In the genomic region with DNA sequence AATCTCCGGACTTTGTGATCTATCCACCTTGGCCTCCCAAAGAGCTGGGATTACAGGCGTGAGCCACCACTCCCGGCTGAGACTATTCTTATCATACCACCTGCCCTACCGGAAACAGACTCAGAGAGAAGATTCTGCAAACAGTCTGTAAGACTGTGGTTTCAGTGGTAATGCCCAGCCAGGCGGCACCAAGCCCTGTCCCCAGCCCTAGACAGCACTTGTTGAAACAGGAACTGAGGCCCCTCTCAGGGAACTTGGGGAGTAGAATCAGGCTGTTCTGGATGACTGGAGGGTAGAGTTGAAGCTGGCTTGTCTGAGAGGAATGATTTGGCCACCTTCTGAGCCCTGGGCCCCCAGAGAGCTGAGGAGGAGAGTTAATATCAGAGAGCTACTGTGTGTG, we compare ENCODE assay signal across 11 cellular contexts. TPM values are rescaled to one million over a fixed set of nuclear protein-coding genes. Genes with fewer than 3 reads are reported as not detected.
DNase-seq lines count a peak whose midpoint lies in the region; ATAC-seq, FAIRE-seq and TF ChIP-seq lines count a peak whose summit lies in the region.
"Had no signal": no experiment of that assay in that cellular context is flagged by ENCODE, and none has a peak within 500 bp of the region (broad histone marks: within the 10 kb centered on the region; RNA-seq: fewer than 3 reads in every experiment).

No MANE protein-coding gene starts in this region.

- H3K9me3 ChIP-seq in hepatocyte (ENCODE audit: low read depth), result no peaks in the 10 kb centered on the region
- no peaks in the 10 kb centered on the region for H3K9me3 ChIP-seq in PC-9 (ENCODE audit: insufficient read depth, low read depth)
- H3K9me3 ChIP-seq: esophagus squamous epithelium had no signal

- H3K9me2 ChIP-seq in hepatocyte (replicated peaks; ENCODE audit: insufficient read depth), result no peaks in the 10 kb centered on the region
- no peaks in the 10 kb centered on the region for H3K9me2 ChIP-seq in PC-9 (ENCODE audit: insufficient read depth)

- ATAC-seq in GM19397 (IDR thresholded peaks at IDR 0.05; ENCODE audit: unreplicated experiment) (peak; percentile 94), HG03280 (IDR thresholded peaks at IDR 0.05; ENCODE audit: unreplicated experiment) (peak; percentile 82)

- TF ChIP-seq CTCF in hepatocyte (IDR thresholded peaks at IDR 0.05; ENCODE audit: poor library complexity), result no peak
- no peak for TF ChIP-seq CTCF in PC-9 (conservative IDR thresholded peaks at IDR 0.05)

- H3K4me3 ChIP-seq in hepatocyte (no peak overlapping the region), PC-9 (no peak overlapping the region)
- H3K4me3 ChIP-seq: esophagus squamous epithelium, SK-N-MC had no signal

- H3K4me2 ChIP-seq in hepatocyte (no peak overlapping the region), PC-9 (no peak overlapping the region)

- peaks cover 5% of the 10 kb centered on the region for H3K4me1 ChIP-seq in hepatocyte (ENCODE audit: insufficient read depth)
- H3K4me1 ChIP-seq in PC-9 (replicated peaks; ENCODE audit: insufficient read depth), result no peaks in the 10 kb centered on the region

- DNase-seq in Ammon's horn (ENCODE audit: low spot score), result peak; percentile 25
- DNase-seq in UCSD-AML1 (lab: John Stamatoyannopoulos, UW; ENCODE audit: unreplicated experiment), result peak; percentile 34
- DNase-seq in HTR-8/SVneo (ENCODE audit: insufficient read length, low spot score), result no peak
- no peak for DNase-seq in hepatocyte (ENCODE audit: low spot score)
- DNase-seq in PC-9, result no peak
- DNase-seq in stimulated activated naive CD4-positive, alpha-beta T cell (lab: John Stamatoyannopoulos, UW), result no peak
- DNase-seq: CD8-positive, alpha-beta memory T cell; esophagus squamous epithelium had no signal

- H2AFZ ChIP-seq in hepatocyte, result no peak overlapping the region
- H2AFZ ChIP-seq in PC-9, result no peak overlapping the region

- BruUV-seq in PC-9 (replicated peaks; lab: Mats Ljungman, UMichigan), result no TSS peak

- CTCF ChIA-PET in PC-9 (lab: Charles Lee), result no interaction called here

- POLR2A ChIA-PET in PC-9 (lab: Charles Lee; ENCODE audit: unreplicated experiment), result no interaction called here

- 90% methylated on average over 5 of the region's 5 CpGs for WGBS in hepatocyte (ENCODE audit: low lambda C conversion rate, missing lambda C conversion rate)

- H3K27me3 ChIP-seq in hepatocyte (peaks cover 29% of the 10 kb centered on the region), PC-9 (ENCODE audit: insufficient read depth, low read depth) (no peaks in the 10 kb centered on the region)

- intact Hi-C loops in PC-9 (cut with micrococcal nuclease; ENCODE audit: unreplicated experiment), result no loop called here

- H3K79me2 ChIP-seq in hepatocyte (no peaks in the 10 kb centered on the region), PC-9 (ENCODE audit: low read depth) (no peaks in the 10 kb centered on the region)

- no peaks in the 10 kb centered on the region for H4K20me1 ChIP-seq in hepatocyte (ENCODE audit: insufficient read depth, poor library complexity, severe bottlenecking)
- no peaks in the 10 kb centered on the region for H4K20me1 ChIP-seq in PC-9 (ENCODE audit: insufficient read depth)

- H3F3A ChIP-seq in PC-9 (ENCODE audit: insufficient read depth, low read depth), result no peaks in the 10 kb centered on the region

- H3K36me3 ChIP-seq in hepatocyte (replicated peaks; ENCODE audit: insufficient read depth, low read depth), result no peaks in the 10 kb centered on the region
- no peaks in the 10 kb centered on the region for H3K36me3 ChIP-seq in PC-9 (ENCODE audit: low read depth)
- H3K36me3 ChIP-seq: esophagus squamous epithelium had no signal

- FAIRE-seq in HTR-8/SVneo (lab: Jason Lieb, UNC), result no peak

- H3K27ac ChIP-seq in hepatocyte (no peak overlapping the region), PC-9 (no peak overlapping the region)
- H3K27ac ChIP-seq: esophagus squamous epithelium, SK-N-MC had no signal

RNA-seq across cellular contexts. Expression of gene INSC, which starts 1.3 kb away (rescaled TPM):
- 0.10 TPM in 1 of 2 replicates, not detected in the other for total RNA-seq in hepatocyte
- not detected in 2 replicates for polyA plus RNA-seq in hepatocyte
- total RNA-seq in PC-9 (2021), result not detected in 2 replicates
- total RNA-seq: CD8-positive, alpha-beta memory T cell had no signal
- polyA plus RNA-seq: CD8-positive, alpha-beta memory T cell had no signal

RNA-seq across cellular contexts. Expression of gene CALCB, which starts 40.0 kb away (rescaled TPM):
- total RNA-seq in hepatocyte, result 0.50 and 0.72 TPM in 2 replicates
- 0.13 and 1.7 TPM in 2 replicates for polyA plus RNA-seq in hepatocyte
- not detected in 2 replicates for total RNA-seq in PC-9 (2021)
- total RNA-seq: esophagus squamous epithelium had no signal

Comparison
In these comparisons a context has a peak if more than half of its experiments do, and no peak if none do; other contexts are left out.
1. DNase-seq: peak in Ammon's horn (single experiment) and UCSD-AML1 (single experiment); none in HTR-8/SVneo (single experiment), hepatocyte (single experiment), PC-9 (0 of 2) and stimulated activated naive CD4-positive, alpha-beta T cell (0 of 6).